21 cellular contexts compared by ENCODE assay signal in genomic region chr3:45949432-45949831, GRCh38. TPM values are rescaled to one million over a fixed set of nuclear protein-coding genes. Genes with fewer than 3 reads are reported as not detected.
DNase-seq lines count a peak whose midpoint lies in the region; ATAC-seq and TF ChIP-seq lines count a peak whose summit lies in the region.
"Had no signal": no experiment of that assay in that cellular context is flagged by ENCODE, and none has a peak within 500 bp of the region (broad histone marks: within the 10 kb centered on the region; RNA-seq: fewer than 3 reads in every experiment).

No MANE protein-coding gene starts in this region.

- no peak overlapping the region for H3K4me3 ChIP-seq in transverse colon
- H3K4me3 ChIP-seq: A549, pancreas, SJCRH30 had no signal

- intact Hi-C loops in activated CD4-positive, alpha-beta memory T cell treated with anti-CD3 and anti-CD28 coated beads for 36 hours (cut with micrococcal nuclease): loop anchor here (10.0 kb wide), 2 partner anchors 285 to 345 kb away; no protein-coding TSS in a partner anchor
- intact Hi-C loops in transverse colon (cut with DNase I; ENCODE audit: low total_unique reads): no loop called here

- no peak for TF ChIP-seq EP300 in transverse colon (IDR thresholded peaks at IDR 0.05; ENCODE audit: low read depth)

- 89% methylated on average over 4 of the region's 4 CpGs; no CpG with 5 or more reads in 1 of the 2 donors for WGBS in transverse colon (ENCODE audit: low coverage in 1 of 2), 2 donors

- no peaks in the 10 kb centered on the region for H3K9me3 ChIP-seq in transverse colon
- H3K9me3 ChIP-seq: A549, BE2C, pancreas, SJCRH30 had no signal

- peaks cover 73% of the 10 kb centered on the region for H3K4me1 Mint-ChIP-seq in activated CD4-positive, alpha-beta T cell treated with anti-CD3 and anti-CD28 coated beads, Interleukin-2, amount 10 ng/mL, durations not matched to agents 7 days and 5 days
- H3K4me1 Mint-ChIP-seq in activated CD4-positive, alpha-beta memory T cell treated with anti-CD3 and anti-CD28 coated beads for 36 hours (ENCODE audit: low read depth): peaks cover 64% of the 10 kb centered on the region
- peaks cover 71 to 88% of the 10 kb centered on the region in 2 donors for H3K4me1 Mint-ChIP-seq in immature natural killer cell

- H3K27me3 Mint-ChIP-seq in activated CD4-positive, alpha-beta T cell treated with anti-CD3 and anti-CD28 coated beads, Interleukin-2, amount 10 ng/mL, durations not matched to agents 7 days and 5 days: no peaks in the 10 kb centered on the region
- peaks cover 5% of the 10 kb centered on the region for H3K27me3 Mint-ChIP-seq in activated CD4-positive, alpha-beta memory T cell treated with anti-CD3 and anti-CD28 coated beads for 36 hours
- peaks cover 0 to 6% (median 6%) of the 10 kb centered on the region in 3 donors for H3K27me3 Mint-ChIP-seq in immature natural killer cell (ENCODE audit: low read depth in 3 of 3)
- H3K27me3 Mint-ChIP-seq: naive thymus-derived CD4-positive, alpha-beta T cell; type B pancreatic cell had no signal

- in situ Hi-C loops in transverse colon (cut with MboI; ENCODE audit: low pct_ligation_motif_present in 1 of 4, low pct_unique_long_range_greater_than_20kb in 1 of 4, low sequenced_read_pairs in 3 of 4): loop anchor here (10.0 to 25.0 kb wide), 5 partner anchors 135 to 438 kb away; partner anchors contain the start of genes CCR1 (in 2 of the 4), CCR2 (in 1 of the 4) and CCR5 (in 1 of the 4)

- H3K27ac ChIP-seq in transverse colon: peak overlapping the region in 3 of 4 donors; percentile 38 to 51 (median 47)
- H3K27ac ChIP-seq: A549, pancreas, SJCRH30 had no signal

- CTCF ChIA-PET in activated CD4-positive, alpha-beta T cell treated with anti-CD3 and anti-CD28 coated beads, Interleukin-2, amount 10 ng/mL, durations not matched to agents 7 days and 5 days (lab: Charles Lee): interaction anchor here (0.6 to 3.6 kb wide), 3 partner anchors 18 to 456 kb away, joined by 3 to 20 read pairs (median 4); no protein-coding TSS in a partner anchor
- CTCF ChIA-PET in activated CD4-positive, alpha-beta memory T cell treated with anti-CD3 and anti-CD28 coated beads for 36 hours (lab: Charles Lee): no interaction called here

- POLR2A ChIA-PET in activated CD4-positive, alpha-beta T cell treated with anti-CD3 and anti-CD28 coated beads, Interleukin-2, amount 10 ng/mL, durations not matched to agents 7 days and 5 days (lab: Charles Lee): no interaction called here
- POLR2A ChIA-PET in activated CD4-positive, alpha-beta memory T cell treated with anti-CD3 and anti-CD28 coated beads for 36 hours (lab: Charles Lee): interaction anchor here (1.1 kb wide), 1 partner anchor 12 kb away, joined by 3 read pairs; no protein-coding TSS in a partner anchor

- ATAC-seq in HG02840 (IDR thresholded peaks at IDR 0.05; ENCODE audit: low FRiP score, unreplicated experiment): no peak
- ATAC-seq: A549; naive thymus-derived CD4-positive, alpha-beta T cell; pancreas had no signal

- H3K4me1 ChIP-seq in transverse colon: peaks cover 0 to 12% (median 3%) of the 10 kb centered on the region in 4 donors
- H3K4me1 ChIP-seq: A549, BE2C, pancreas, SJCRH30 had no signal

- H3K36me3 Mint-ChIP-seq in activated CD4-positive, alpha-beta T cell treated with anti-CD3 and anti-CD28 coated beads, Interleukin-2, amount 10 ng/mL, durations not matched to agents 7 days and 5 days (ENCODE audit: low read depth): peaks cover 97% of the 10 kb centered on the region
- peaks cover 85% of the 10 kb centered on the region for H3K36me3 Mint-ChIP-seq in activated CD4-positive, alpha-beta memory T cell treated with anti-CD3 and anti-CD28 coated beads for 36 hours
- peaks cover 43 to 81% (median 50%) of the 10 kb centered on the region in 3 donors for H3K36me3 Mint-ChIP-seq in immature natural killer cell

- H3K9me3 Mint-ChIP-seq in activated CD4-positive, alpha-beta T cell treated with anti-CD3 and anti-CD28 coated beads, Interleukin-2, amount 10 ng/mL, durations not matched to agents 7 days and 5 days: no peaks in the 10 kb centered on the region
- no peaks in the 10 kb centered on the region for H3K9me3 Mint-ChIP-seq in activated CD4-positive, alpha-beta memory T cell treated with anti-CD3 and anti-CD28 coated beads for 36 hours
- H3K9me3 Mint-ChIP-seq in immature natural killer cell: no peaks in the 10 kb centered on the region
- H3K9me3 Mint-ChIP-seq: type B pancreatic cell had no signal

- peaks cover 0 to 51% (median 16%) of the 10 kb centered on the region in 4 donors for H3K36me3 ChIP-seq in transverse colon
- H3K36me3 ChIP-seq: BE2C, SJCRH30 had no signal

- no peak for TF ChIP-seq POLR2A in transverse colon (IDR thresholded peaks at IDR 0.05)

- TF ChIP-seq CTCF in transverse colon (IDR thresholded peaks at IDR 0.05): no peak

- DNase-seq in activated CD4-positive, alpha-beta T cell treated with anti-CD3 and anti-CD28 coated beads, Interleukin-2, amount 10 ng/mL, durations not matched to agents 7 days and 5 days: no peak
- no peak for DNase-seq in activated CD4-positive, alpha-beta T cell treated with anti-CD3 and anti-CD28 coated beads, Interleukin-2, amount 50 U/mL, for 1 hour
- no peak for DNase-seq in activated CD4-positive, alpha-beta memory T cell treated with anti-CD3 and anti-CD28 coated beads for 36 hours
- no peak for DNase-seq in immature natural killer cell
- no peak for DNase-seq in transverse colon
- no peak for DNase-seq in hippocampal formation (lab: John Stamatoyannopoulos, UW)
- DNase-seq in NCI-H82 (lab: John Stamatoyannopoulos, UW): no peak
- DNase-seq: activated CD4-positive, CD25-positive, alpha-beta regulatory T cell; activated naive CD4-positive, alpha-beta T cell treated with Interleukin-2 at 50 U/mL for 16 hours; BE2C; H7; KBM-7; mesendoderm; NCI-H1694; pancreas; SJCRH30 had no signal

- H3K4me3 Mint-ChIP-seq in activated CD4-positive, alpha-beta T cell treated with anti-CD3 and anti-CD28 coated beads, Interleukin-2, amount 10 ng/mL, durations not matched to agents 7 days and 5 days: no peak overlapping the region
- no peak overlapping the region for H3K4me3 Mint-ChIP-seq in activated CD4-positive, alpha-beta memory T cell treated with anti-CD3 and anti-CD28 coated beads for 36 hours
- peak overlapping the region in 1 of 5 donors; percentile 73 for H3K4me3 Mint-ChIP-seq in immature natural killer cell
- H3K4me3 Mint-ChIP-seq: type B pancreatic cell had no signal

- H3K27me3 ChIP-seq in transverse colon: no peaks in the 10 kb centered on the region
- H3K27me3 ChIP-seq: BE2C, pancreas, SJCRH30 had no signal

- peak overlapping the region; percentile 87 for H3K27ac Mint-ChIP-seq in activated CD4-positive, alpha-beta T cell treated with anti-CD3 and anti-CD28 coated beads, Interleukin-2, amount 10 ng/mL, durations not matched to agents 7 days and 5 days
- peak overlapping the region; percentile 77 for H3K27ac Mint-ChIP-seq in activated CD4-positive, alpha-beta memory T cell treated with anti-CD3 and anti-CD28 coated beads for 36 hours
- peak overlapping the region in 4 of 6 donors; percentile 40 to 93 (median 86) for H3K27ac Mint-ChIP-seq in immature natural killer cell
- H3K27ac Mint-ChIP-seq: type B pancreatic cell had no signal

RNA-seq across cellular contexts. Expression of gene CXCR6, which starts 6.2 kb away (rescaled TPM):
- 10 to 100 TPM; 17.6 to 18.0 TPM for total RNA-seq in activated CD4-positive, alpha-beta T cell treated with anti-CD3 and anti-CD28 coated beads, Interleukin-2, amount 10 ng/mL, durations not matched to agents 7 days and 5 days
- total RNA-seq in activated CD4-positive, alpha-beta memory T cell treated with anti-CD3 and anti-CD28 coated beads for 36 hours: 1 to 10 TPM; 4.0 TPM
- 10 to 100 TPM in 1 of 3 donors, 1 to 10 TPM in 2; 2.7 to 14.7 (median 8.5) TPM for polyA plus RNA-seq in immature natural killer cell
- total RNA-seq in transverse colon: 1 to 10 TPM in 3 of 4 donors, not detected in 1; 3.3 to 9.4 (median 6.7) TPM
- total RNA-seq: glomerular endothelial cell, H7, SJCRH30 had no signal
- polyA plus RNA-seq: A549 had no signal

RNA-seq across cellular contexts. Expression of gene FYCO1, which starts 46.2 kb away (rescaled TPM):
- 10 to 100 TPM; 15.1 to 15.7 TPM for total RNA-seq in activated CD4-positive, alpha-beta T cell treated with anti-CD3 and anti-CD28 coated beads, Interleukin-2, amount 10 ng/mL, durations not matched to agents 7 days and 5 days
- total RNA-seq in activated CD4-positive, alpha-beta memory T cell treated with anti-CD3 and anti-CD28 coated beads for 36 hours: 10 to 100 TPM; 13.7 to 14.0 TPM
- 1 to 10 TPM in 2 of 3 donors, under 1 TPM in 1; 0.22 to 6.1 (median 2.1) TPM for polyA plus RNA-seq in immature natural killer cell
- total RNA-seq in transverse colon: 10 to 100 TPM; 34.5 to 40.0 (median 38.1) TPM
